ENCODE assay signal across 22 cellular contexts in the genomic region with DNA sequence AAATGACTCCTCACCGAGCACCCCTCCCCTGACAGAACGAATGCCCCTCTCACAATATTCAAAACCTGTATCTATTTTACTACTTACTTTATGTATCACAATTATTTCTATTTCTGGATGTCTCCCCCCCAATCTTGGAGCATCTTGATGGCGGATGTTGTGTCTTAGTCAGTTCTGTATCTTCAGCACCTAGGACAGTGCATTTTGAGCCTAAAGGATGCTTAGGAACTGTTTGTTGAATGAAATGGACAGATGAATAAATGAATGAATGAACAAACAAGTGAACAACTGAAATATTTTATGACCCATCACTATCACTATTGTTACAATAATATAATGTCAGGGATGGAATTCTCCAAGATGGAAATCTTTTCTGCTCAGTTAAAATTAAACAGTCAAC.
DNase-seq lines count a peak whose midpoint lies in the region; ATAC-seq and TF ChIP-seq lines count a peak whose summit lies in the region.
"Had no signal": no experiment of that assay in that cellular context is flagged by ENCODE, and none has a peak within 500 bp of the region (broad histone marks: within the 10 kb centered on the region; RNA-seq: fewer than 3 reads in every experiment).

No MANE protein-coding gene starts in this region.

- intact Hi-C loops in right lobe of liver (cut with DNase I): no loop called here

- H3K27me3 ChIP-seq in liver (ENCODE audit: control insufficient read depth in 4 of 4, insufficient read depth in 4 of 4, low read length in 3 of 4) (no peaks in the 10 kb centered on the region), right lobe of liver (no peaks in the 10 kb centered on the region)
- H3K27me3 ChIP-seq: BLaER1 had no signal

- H3K9me3 ChIP-seq in liver (ENCODE audit: control insufficient read depth in 4 of 4, low read length in 3 of 4): peaks cover 0 to 3% (median 0%) of the 10 kb centered on the region in 4 donors
- H3K9me3 ChIP-seq in right lobe of liver: no peaks in the 10 kb centered on the region
- H3K9me3 ChIP-seq: BLaER1 had no signal

- H3K36me3 ChIP-seq in liver (ENCODE audit: control insufficient read depth in 4 of 4, insufficient read depth in 3 of 4, low read depth in 1 of 4, low read length in 3 of 4): no peaks in the 10 kb centered on the region
- no peaks in the 10 kb centered on the region for H3K36me3 ChIP-seq in right lobe of liver
- H3K36me3 ChIP-seq: BLaER1 had no signal

- no peak for ATAC-seq in right lobe of liver
- ATAC-seq in HG03095 (IDR thresholded peaks at IDR 0.05; ENCODE audit: unreplicated experiment): no peak
- ATAC-seq: HepG2 had no signal

- H3K4me1 ChIP-seq in liver (ENCODE audit: control insufficient read depth in 4 of 4, insufficient read depth in 4 of 4, low read length in 3 of 4): no peaks in the 10 kb centered on the region
- no peaks in the 10 kb centered on the region for H3K4me1 ChIP-seq in right lobe of liver
- H3K4me1 ChIP-seq: BLaER1 had no signal

- H3K9ac ChIP-seq in liver (ENCODE audit: low read depth in 1 of 2, low read length in 2 of 2): no peak overlapping the region
- H3K9ac ChIP-seq: BLaER1 had no signal

- TF ChIP-seq CTCF in liver (IDR thresholded peaks at IDR 0.05; ENCODE audit: low read depth, low read length, missing input control): no peak
- TF ChIP-seq CTCF in right lobe of liver (IDR thresholded peaks at IDR 0.05): no peak
- TF ChIP-seq CTCF in coronary artery (IDR thresholded peaks at IDR 0.05): no peak

- WGBS in liver: 89% methylated on average over 3 of the region's 3 CpGs
- WGBS in right lobe of liver (ENCODE audit: insufficient coverage, low coverage, low lambda C conversion rate, missing lambda C conversion rate): 56% methylated on average over 3 of the region's 3 CpGs

- H3K27ac ChIP-seq in liver (ENCODE audit: low read depth in 1 of 2, low read length in 2 of 2): no peak overlapping the region
- no peak overlapping the region for H3K27ac ChIP-seq in right lobe of liver
- H3K27ac ChIP-seq in coronary artery: no peak overlapping the region
- H3K27ac ChIP-seq: BLaER1, HL-60 had no signal

- no peak for TF ChIP-seq RAD21 in liver (IDR thresholded peaks at IDR 0.05)

- no peak overlapping the region for H3K4me3 ChIP-seq in liver (ENCODE audit: low read depth in 1 of 3, low read length in 3 of 3)
- no peak overlapping the region for H3K4me3 ChIP-seq in right lobe of liver
- H3K4me3 ChIP-seq in coronary artery: no peak overlapping the region
- H3K4me3 ChIP-seq: BLaER1 had no signal

- no peak for TF ChIP-seq POLR2A in right lobe of liver (IDR thresholded peaks at IDR 0.05)

- no peak for DNase-seq in right lobe of liver
- peak; percentile 4 for DNase-seq in OCI-M1 (lab: John Stamatoyannopoulos, UW)
- peak; percentile 20 for DNase-seq in iPS-NIHi11 (ENCODE audit: low spot score)
- DNase-seq in coronary artery (ENCODE audit: low spot score): no peak
- DNase-seq in NCI-H1092 treated with DMSO at 0.1 percent for 48 hours (lab: John Stamatoyannopoulos, UW): no peak
- DNase-seq: CD4-positive, alpha-beta T cell; COR-L47; DMS79; H9; KBM-7; NCI-H1105 treated with DMSO at 0.1 percent for 48 hours; NCI-H2029 treated with DMSO at 0.1 percent for 48 hours; NCI-H226; NCI-H524; NCI-H774; RPMI8226; SHP77 had no signal

TF ChIP-seq in liver, 16 proteins besides CTCF, POLR2A, EP300 and RAD21:
- TF ChIP-seq MAX (IDR thresholded peaks at IDR 0.05) (no peak), EGR1 (IDR thresholded peaks at IDR 0.05; ENCODE audit: low read depth in 2 of 2) (no peak), YY1 (IDR thresholded peaks at IDR 0.05) (no peak), HNF4G (IDR thresholded peaks at IDR 0.05) (no peak), ZBTB33 (IDR thresholded peaks at IDR 0.05) (no peak), GABPA (IDR thresholded peaks at IDR 0.05 in 1 of 2, conservative IDR thresholded peaks at IDR 0.05 in 1 of 2) (no peak), SP1 (IDR thresholded peaks at IDR 0.05) (no peak)
- TF ChIP-seq, protein P1, sequence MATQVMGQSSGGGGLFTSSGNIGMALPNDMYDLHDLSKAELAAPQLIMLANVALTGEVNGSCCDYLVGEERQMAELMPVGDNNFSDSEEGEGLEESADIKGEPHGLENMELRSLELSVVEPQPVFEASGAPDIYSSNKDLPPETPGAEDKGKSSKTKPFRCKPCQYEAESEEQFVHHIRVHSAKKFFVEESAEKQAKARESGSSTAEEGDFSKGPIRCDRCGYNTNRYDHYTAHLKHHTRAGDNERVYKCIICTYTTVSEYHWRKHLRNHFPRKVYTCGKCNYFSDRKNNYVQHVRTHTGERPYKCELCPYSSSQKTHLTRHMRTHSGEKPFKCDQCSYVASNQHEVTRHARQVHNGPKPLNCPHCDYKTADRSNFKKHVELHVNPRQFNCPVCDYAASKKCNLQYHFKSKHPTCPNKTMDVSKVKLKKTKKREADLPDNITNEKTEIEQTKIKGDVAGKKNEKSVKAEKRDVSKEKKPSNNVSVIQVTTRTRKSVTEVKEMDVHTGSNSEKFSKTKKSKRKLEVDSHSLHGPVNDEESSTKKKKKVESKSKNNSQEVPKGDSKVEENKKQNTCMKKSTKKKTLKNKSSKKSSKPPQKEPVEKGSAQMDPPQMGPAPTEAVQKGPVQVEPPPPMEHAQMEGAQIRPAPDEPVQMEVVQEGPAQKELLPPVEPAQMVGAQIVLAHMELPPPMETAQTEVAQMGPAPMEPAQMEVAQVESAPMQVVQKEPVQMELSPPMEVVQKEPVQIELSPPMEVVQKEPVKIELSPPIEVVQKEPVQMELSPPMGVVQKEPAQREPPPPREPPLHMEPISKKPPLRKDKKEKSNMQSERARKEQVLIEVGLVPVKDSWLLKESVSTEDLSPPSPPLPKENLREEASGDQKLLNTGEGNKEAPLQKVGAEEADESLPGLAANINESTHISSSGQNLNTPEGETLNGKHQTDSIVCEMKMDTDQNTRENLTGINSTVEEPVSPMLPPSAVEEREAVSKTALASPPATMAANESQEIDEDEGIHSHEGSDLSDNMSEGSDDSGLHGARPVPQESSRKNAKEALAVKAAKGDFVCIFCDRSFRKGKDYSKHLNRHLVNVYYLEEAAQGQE (IDR thresholded peaks at IDR 0.05): peak; percentile 58

Comparison
In these comparisons a context has a peak if more than half of its experiments do, and no peak if none do; other contexts are left out.
1. DNase-seq: peak in OCI-M1 (single experiment) and iPS-NIHi11 (single experiment); none in right lobe of liver (0 of 3), coronary artery (single experiment) and NCI-H1092 treated with DMSO at 0.1 percent for 48 hours (single experiment).